9 cellular contexts compared by ENCODE assay signal in genomic region chr2:238797537-238797936, GRCh38. TPM values are rescaled to one million over a fixed set of nuclear protein-coding genes. Genes with fewer than 3 reads are reported as not detected.
"Had no signal": no experiment of that assay in that cellular context is flagged by ENCODE, and none has a peak within 500 bp of the region (broad histone marks: within the 10 kb centered on the region; RNA-seq: fewer than 3 reads in every experiment).

No MANE protein-coding gene starts in this region.

- H3K4me1 Mint-ChIP-seq: IgD-negative memory B cell had no signal

- H3K4me2 ChIP-seq: KMS-11 had no signal

- H3K4me3 ChIP-seq: K562 had no signal

- H3K4me3 Mint-ChIP-seq: IgD-negative memory B cell had no signal

- H3K27ac Mint-ChIP-seq: IgD-negative memory B cell had no signal

- DNase-seq: IMR-90, KBM-7, KG1 had no signal

- H3K9ac ChIP-seq: KMS-11 had no signal

- H3K27ac ChIP-seq: HL-60, KMS-11 had no signal

- ATAC-seq: HepG2, K562 had no signal

RNA-seq across cellular contexts. Expression of gene TWIST2, which starts 50.3 kb away (rescaled TPM):
- total RNA-seq: HT-29, K562 had no signal
- polyA plus RNA-seq: IgD-negative memory B cell, K562 had no signal
